11 cellular contexts compared by ENCODE assay signal in genomic region chr5:170268153-170268689, GRCh38. TPM values are rescaled to one million over a fixed set of nuclear protein-coding genes. Genes with fewer than 3 reads are reported as not detected.
DNase-seq lines count a peak whose midpoint lies in the region; ATAC-seq and TF ChIP-seq lines count a peak whose summit lies in the region.
"Had no signal": no experiment of that assay in that cellular context is flagged by ENCODE, and none has a peak within 500 bp of the region (broad histone marks: within the 10 kb centered on the region; RNA-seq: fewer than 3 reads in every experiment).

No MANE protein-coding gene starts in this region.

- no peaks in the 10 kb centered on the region for H3K27me3 Mint-ChIP-seq in CD4-positive, CD25-positive, alpha-beta regulatory T cell
- H3K27me3 Mint-ChIP-seq in mesothelial cell of epicardium (ENCODE audit: low read depth) = peaks cover 13% of the 10 kb centered on the region

- intact Hi-C loops in prostate gland (cut with DNase I) (loop anchor here (5.0 kb wide), 2 partner anchors 124 to 154 kb away; no protein-coding TSS in a partner anchor), head of caudate nucleus (cut with DNase I) (no loop called here)

- peak overlapping the region; percentile 70 for H3K4me3 ChIP-seq in CD4-positive, CD25-positive, alpha-beta regulatory T cell (ENCODE audit: low read depth, low read length)
- H3K4me3 ChIP-seq in prostate gland = no peak overlapping the region

- H3K4me1 Mint-ChIP-seq in CD4-positive, CD25-positive, alpha-beta regulatory T cell = peaks cover 22 to 93% (median 74%) of the 10 kb centered on the region in 4 donors
- peaks cover 52% of the 10 kb centered on the region for H3K4me1 Mint-ChIP-seq in mesothelial cell of epicardium

- H3K36me3 ChIP-seq in CD4-positive, CD25-positive, alpha-beta regulatory T cell (ENCODE audit: control insufficient read depth, insufficient read depth, low read length) = peaks cover 93% of the 10 kb centered on the region
- no peaks in the 10 kb centered on the region for H3K36me3 ChIP-seq in prostate gland

- no peak for ATAC-seq in CD4-positive, CD25-positive, alpha-beta regulatory T cell (ENCODE audit: low read depth in 2 of 2)

- no peaks in the 10 kb centered on the region for H3K9me3 ChIP-seq in CD4-positive, CD25-positive, alpha-beta regulatory T cell (ENCODE audit: control insufficient read depth in 2 of 2, low read length in 2 of 2)
- H3K9me3 ChIP-seq in prostate gland = no peaks in the 10 kb centered on the region

- no peaks in the 10 kb centered on the region for H3K27me3 ChIP-seq in CD4-positive, CD25-positive, alpha-beta regulatory T cell (ENCODE audit: control insufficient read depth, insufficient read depth, low read length)
- H3K27me3 ChIP-seq in prostate gland (replicated peaks; ENCODE audit: insufficient read depth) = peaks cover 4% of the 10 kb centered on the region

- no peak for TF ChIP-seq POLR2A in prostate gland (IDR thresholded peaks at IDR 0.05)

- peaks cover 92% of the 10 kb centered on the region for H3K4me1 ChIP-seq in CD4-positive, CD25-positive, alpha-beta regulatory T cell (ENCODE audit: control insufficient read depth, insufficient read depth, low read length, poor library complexity, severe bottlenecking)
- no peaks in the 10 kb centered on the region for H3K4me1 ChIP-seq in prostate gland (replicated peaks)

- TF ChIP-seq CTCF in LNCAP (IDR thresholded peaks at IDR 0.05) = peak; percentile 10; the same call in 1 of the 2 replicates
- no peak for TF ChIP-seq CTCF in prostate gland (IDR thresholded peaks at IDR 0.05)
- TF ChIP-seq CTCF in mesothelial cell of epicardium (IDR thresholded peaks at IDR 0.05; ENCODE audit: unreplicated experiment) = no peak

- no peaks in the 10 kb centered on the region for H3K9me3 Mint-ChIP-seq in CD4-positive, CD25-positive, alpha-beta regulatory T cell
- no peaks in the 10 kb centered on the region for H3K9me3 Mint-ChIP-seq in mesothelial cell of epicardium

- H3K4me3 Mint-ChIP-seq in CD4-positive, CD25-positive, alpha-beta regulatory T cell = peak overlapping the region; percentile 67 to 86 (median 82)
- H3K4me3 Mint-ChIP-seq in mesothelial cell of epicardium = no peak overlapping the region

- H3K27ac Mint-ChIP-seq in CD4-positive, CD25-positive, alpha-beta regulatory T cell = peak overlapping the region; percentile 93 to 98 (median 96)
- H3K27ac Mint-ChIP-seq in mesothelial cell of epicardium = no peak overlapping the region

- peak overlapping the region; percentile 84 for H3K27ac ChIP-seq in CD4-positive, CD25-positive, alpha-beta regulatory T cell (ENCODE audit: insufficient read depth, low read length, poor library complexity, severe bottlenecking)
- peak overlapping the region; percentile 26 for H3K27ac ChIP-seq in caudate nucleus (ENCODE audit: low read depth, low read length)
- peak overlapping the region; percentile 42 to 43 for H3K27ac ChIP-seq in prostate gland

- no peak for DNase-seq in CD4-positive, CD25-positive, alpha-beta regulatory T cell
- no peak for DNase-seq in caudate nucleus (lab: John Stamatoyannopoulos, UW)
- no peak for DNase-seq in prostate gland (ENCODE audit: low spot score)
- DNase-seq in head of caudate nucleus = no peak
- DNase-seq in mesothelial cell of epicardium (ENCODE audit: low spot score in 2 of 2, unreplicated experiment in 2 of 2) = no peak
- DNase-seq in stimulated activated naive CD4-positive, alpha-beta T cell treated with Interleukin-2 at 50 U/mL for 16 hours (lab: John Stamatoyannopoulos, UW) = no peak
- DNase-seq in SHP77 treated with DMSO at 0.1 percent for 48 hours (lab: John Stamatoyannopoulos, UW) = no peak
- DNase-seq: NCI-H1436 treated with DMSO at 0.1 percent for 48 hours had no signal

- WGBS in prostate gland = 32% methylated on average over 15 of the region's 15 CpGs

- peaks cover 84% of the 10 kb centered on the region for H3K36me3 Mint-ChIP-seq in CD4-positive, CD25-positive, alpha-beta regulatory T cell
- H3K36me3 Mint-ChIP-seq in mesothelial cell of epicardium = no peaks in the 10 kb centered on the region

RNA-seq across cellular contexts. Expression of gene LCP2, which starts 29.4 kb away (rescaled TPM):
- 351 TPM for total RNA-seq in CD4-positive, CD25-positive, alpha-beta regulatory T cell
- polyA plus RNA-seq in CD4-positive, CD25-positive, alpha-beta regulatory T cell = 100 to 1,000 TPM; 164 to 207 (median 192) TPM
- 10 to 100 TPM in 1 of 2 donors, 1 to 10 TPM in 1; 3.3 to 11.3 TPM for total RNA-seq in prostate gland
- not detected in 3 replicates for total RNA-seq in mesothelial cell of epicardium

RNA-seq across cellular contexts. Expression of gene C5orf58, which starts 35.4 kb away (rescaled TPM):
- not detected for total RNA-seq in CD4-positive, CD25-positive, alpha-beta regulatory T cell
- 1 to 10 TPM in 1 of 4 donors, under 1 TPM in 3; 0.44 to 1.1 (median 0.69) TPM for polyA plus RNA-seq in CD4-positive, CD25-positive, alpha-beta regulatory T cell
- total RNA-seq in prostate gland = 10 to 100 TPM in 1 of 2 donors, not detected in 1; 15.7 TPM
- total RNA-seq in mesothelial cell of epicardium = not detected in 3 replicates
- total RNA-seq: frontal cortex, urinary bladder had no signal

Comparison
In these comparisons a context has a peak if more than half of its experiments do, and no peak if none do; other contexts are left out.
1. H3K27ac ChIP-seq: peak in every context shown above with its lines; median percentile 84 in CD4-positive, CD25-positive, alpha-beta regulatory T cell; 42 in prostate gland; 26 in caudate nucleus.
2. RNA of gene LCP2, which starts 29.4 kb away (total RNA-seq): 351 TPM in CD4-positive, CD25-positive, alpha-beta regulatory T cell (single experiment); 3.3 to 11.3 TPM in prostate gland and not detected in mesothelial cell of epicardium; every median in the first group is over 10 times any median in the second.